Comparison of ENCODE assay signal across 11 cellular contexts in the genomic region with DNA sequence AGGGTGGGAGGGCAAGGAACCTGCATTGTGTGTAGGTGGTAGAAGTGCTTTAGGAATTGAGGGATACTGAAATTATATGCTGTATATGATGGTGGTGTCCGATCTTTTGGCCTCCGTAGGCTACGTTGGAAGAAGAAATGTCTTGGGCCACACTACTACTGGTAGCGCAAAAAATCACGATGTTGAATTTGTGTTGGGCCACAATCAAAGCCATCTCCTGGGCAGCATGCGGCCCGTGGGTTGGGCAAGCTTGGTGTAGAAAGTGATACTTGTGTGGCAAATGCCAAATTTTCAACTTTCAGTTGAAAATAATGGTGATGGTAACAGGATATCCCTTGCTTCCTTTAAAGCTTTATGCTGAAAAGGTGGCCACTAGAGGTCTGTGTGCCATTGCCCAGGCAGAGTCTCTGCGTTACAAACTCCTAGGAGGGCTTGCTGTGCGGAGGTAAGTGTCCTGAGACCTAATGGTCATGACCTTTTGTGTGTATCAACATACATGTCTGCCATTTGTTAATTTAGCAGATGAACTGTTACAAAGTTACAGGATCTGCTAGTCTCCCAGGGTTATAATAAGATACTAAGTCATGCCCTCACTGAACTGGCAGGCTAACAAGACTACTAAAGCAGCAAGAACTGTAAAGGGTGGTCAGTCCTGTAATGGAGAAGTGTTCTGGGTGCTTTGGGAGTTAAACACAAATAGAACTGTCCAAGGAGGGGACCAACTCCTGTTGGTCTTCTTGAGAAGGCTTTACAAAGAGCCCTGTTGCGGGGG. TPM values are rescaled to one million over a fixed set of nuclear protein-coding genes. Genes with fewer than 3 reads are reported as not detected.
A peak's percentile ranks its signal among the peaks of the same experiment; 100 is the strongest.
DNase-seq lines count a peak whose midpoint lies in the region; ATAC-seq, FAIRE-seq and TF ChIP-seq lines count a peak whose summit lies in the region.
"Had no signal": no experiment of that assay in that cellular context is flagged by ENCODE, and none has a peak within 500 bp of the region (broad histone marks: within the 10 kb centered on the region; RNA-seq: fewer than 3 reads in every experiment).

No MANE protein-coding gene starts in this region.

- DNase-seq in cardiac muscle cell (ENCODE audit: low read depth in 1 of 2, low spot score in 1 of 2) (no peak), right cardiac atrium (no peak), activated B cell treated with CpG ODN at 0.5 μM for 24 hours (no peak), foreskin keratinocyte (no peak), small intestine (no peak)
- DNase-seq in activated CD8-positive, alpha-beta memory T cell treated with anti-CD3 and anti-CD28 coated beads, Interleukin-2, amount 50 U/mL, for 48 hours: no peak
- DNase-seq: DMS79 treated with DMSO at 0.1 percent for 48 hours, NCI-H526 had no signal

- CTCF ChIA-PET in activated B cell treated with CpG ODN at 0.5 μM for 24 hours (lab: Charles Lee): no interaction called here

- H3K36me3 ChIP-seq in cardiac muscle cell: peaks cover 55% of the 10 kb centered on the region
- peaks cover 34 to 62% (median 57%) of the 10 kb centered on the region in 5 donors for H3K36me3 ChIP-seq in subcutaneous abdominal adipose tissue (ENCODE audit: control insufficient read depth in 5 of 5, insufficient read depth in 5 of 5, low read length in 5 of 5)
- peaks cover 21 to 33% of the 10 kb centered on the region in 2 donors for H3K36me3 ChIP-seq in small intestine (ENCODE audit: control insufficient read depth in 2 of 2, insufficient read depth in 2 of 2, low read length in 2 of 2)

- peaks cover 3% of the 10 kb centered on the region for H3K27me3 Mint-ChIP-seq in activated B cell treated with CpG ODN at 0.5 μM for 24 hours

- 85% methylated on average over 10 of the region's 10 CpGs for WGBS in right cardiac atrium
- WGBS in small intestine, 3 donors: 75 to 78% (median 77%) methylated on average over 10 of the region's 10 CpGs

- H3K27me3 ChIP-seq in cardiac muscle cell: no peaks in the 10 kb centered on the region
- H3K27me3 ChIP-seq in right cardiac atrium (ENCODE audit: control insufficient read depth, insufficient read depth): no peaks in the 10 kb centered on the region
- H3K27me3 ChIP-seq in foreskin keratinocyte: no peaks in the 10 kb centered on the region
- no peaks in the 10 kb centered on the region for H3K27me3 ChIP-seq in subcutaneous abdominal adipose tissue (ENCODE audit: control insufficient read depth in 5 of 5, insufficient read depth in 4 of 5, low read length in 5 of 5)
- no peaks in the 10 kb centered on the region for H3K27me3 ChIP-seq in small intestine (ENCODE audit: control insufficient read depth in 2 of 2, insufficient read depth in 2 of 2, low read length in 2 of 2)
- H3K27me3 ChIP-seq: tibial nerve had no signal

- H3K9ac ChIP-seq in subcutaneous abdominal adipose tissue (ENCODE audit: low read length in 5 of 5): peak overlapping the region in 3 of 5 donors; percentile 15 to 26 (median 21)

- H3K4me3 Mint-ChIP-seq in activated B cell treated with CpG ODN at 0.5 μM for 24 hours: peak overlapping the region; percentile 59

- ATAC-seq in right cardiac atrium (no peak), activated B cell treated with CpG ODN at 0.5 μM for 24 hours (ENCODE audit: low read depth) (no peak), foreskin keratinocyte (no peak), GM19397 (IDR thresholded peaks at IDR 0.05; ENCODE audit: unreplicated experiment) (no peak)

- intact Hi-C loops in right cardiac atrium (cut with DNase I) (no loop called here), activated B cell treated with CpG ODN at 0.5 μM for 24 hours (cut with micrococcal nuclease) (loop anchor here (10.0 kb wide), 1 partner anchor 803 kb away; a partner anchor contains a TSS)

- TF ChIP-seq CTCF in cardiac muscle cell (IDR thresholded peaks at IDR 0.05; ENCODE audit: low read depth, low read length): peak; percentile 6
- no peak for TF ChIP-seq CTCF in activated B cell treated with CpG ODN at 0.5 μM for 24 hours (IDR thresholded peaks at IDR 0.05)
- peak; percentile 4 for TF ChIP-seq CTCF in foreskin keratinocyte (conservative IDR thresholded peaks at IDR 0.05)

- no peaks in the 10 kb centered on the region for H3K9me3 Mint-ChIP-seq in activated B cell treated with CpG ODN at 0.5 μM for 24 hours

- no peaks in the 10 kb centered on the region for H3K9me3 ChIP-seq in cardiac muscle cell (ENCODE audit: low read depth)
- H3K9me3 ChIP-seq in right cardiac atrium (ENCODE audit: control insufficient read depth, low read length): no peaks in the 10 kb centered on the region
- no peaks in the 10 kb centered on the region for H3K9me3 ChIP-seq in subcutaneous abdominal adipose tissue (ENCODE audit: control insufficient read depth in 5 of 5, low read length in 5 of 5)
- no peaks in the 10 kb centered on the region for H3K9me3 ChIP-seq in small intestine (ENCODE audit: control insufficient read depth, low read depth)
- H3K9me3 ChIP-seq: tibial nerve had no signal

- peaks cover 56% of the 10 kb centered on the region for H3K4me1 Mint-ChIP-seq in activated B cell treated with CpG ODN at 0.5 μM for 24 hours

- H3K4me3 ChIP-seq in cardiac muscle cell (no peak overlapping the region), right cardiac atrium (ENCODE audit: low read length) (no peak overlapping the region), subcutaneous abdominal adipose tissue (ENCODE audit: low read depth in 1 of 5, low read length in 5 of 5) (no peak overlapping the region), small intestine (ENCODE audit: low read depth in 1 of 2, low read length in 2 of 2) (no peak overlapping the region)

- H3K27ac ChIP-seq in cardiac muscle cell (peak overlapping the region; percentile 15), right cardiac atrium (ENCODE audit: low read length) (no peak overlapping the region), foreskin keratinocyte (no peak overlapping the region), subcutaneous abdominal adipose tissue (ENCODE audit: low read depth, low read length) (no peak overlapping the region), small intestine (ENCODE audit: low read depth in 1 of 2, low read length in 1 of 2) (no peak overlapping the region)

- peaks cover 4% of the 10 kb centered on the region for H3K4me1 ChIP-seq in cardiac muscle cell (ENCODE audit: low read depth)
- no peaks in the 10 kb centered on the region for H3K4me1 ChIP-seq in right cardiac atrium (ENCODE audit: control insufficient read depth, insufficient read depth, low read length)
- peaks cover 8% of the 10 kb centered on the region for H3K4me1 ChIP-seq in foreskin keratinocyte
- H3K4me1 ChIP-seq in subcutaneous abdominal adipose tissue (ENCODE audit: control insufficient read depth in 5 of 5, insufficient read depth in 5 of 5, low read length in 5 of 5): peaks cover 0 to 31% (median 24%) of the 10 kb centered on the region in 5 donors
- H3K4me1 ChIP-seq in small intestine (ENCODE audit: control insufficient read depth in 2 of 2, insufficient read depth in 1 of 2, low read depth in 1 of 2, low read length in 1 of 2): no peaks in the 10 kb centered on the region

- no peak for FAIRE-seq in small intestine (lab: Jason Lieb, UNC)

- POLR2A ChIA-PET in activated B cell treated with CpG ODN at 0.5 μM for 24 hours (lab: Charles Lee): no interaction called here

- peak overlapping the region; percentile 31 for H3K27ac Mint-ChIP-seq in activated B cell treated with CpG ODN at 0.5 μM for 24 hours

- H3K36me3 Mint-ChIP-seq in activated B cell treated with CpG ODN at 0.5 μM for 24 hours (ENCODE audit: low read depth): peaks cover 78% of the 10 kb centered on the region

RNA-seq across cellular contexts. Expression of a gene that starts 2.9 kb away (rescaled TPM):
- total RNA-seq in cardiac muscle cell (781 and 951 TPM in 2 replicates), right cardiac atrium (1,000 to 10,000 TPM; 1,039 to 1,263 (median 1,178) TPM), activated B cell treated with CpG ODN at 0.5 μM for 24 hours (4,635 and 5,236 TPM in 2 replicates), foreskin keratinocyte (2,535 and 3,000 TPM in 2 replicates)
- polyA plus RNA-seq in cardiac muscle cell (974 and 1,206 TPM in 2 replicates), right cardiac atrium (1,021 TPM), foreskin keratinocyte (4,692 and 4,741 TPM in 2 replicates), small intestine (1,000 to 10,000 TPM; 1,492 to 4,274 (median 2,891) TPM)

RNA-seq across cellular contexts. Expression of a gene that starts 30.8 kb away (rescaled TPM):
- total RNA-seq in cardiac muscle cell: 2.2 and 2.7 TPM in 2 replicates
- polyA plus RNA-seq in cardiac muscle cell: 2.6 and 3.4 TPM in 2 replicates
- total RNA-seq in right cardiac atrium: 1 to 10 TPM in 1 of 4 donors, under 1 TPM in 3; 0.46 to 1.5 (median 0.67) TPM
- 0.66 TPM for polyA plus RNA-seq in right cardiac atrium
- total RNA-seq in activated B cell treated with CpG ODN at 0.5 μM for 24 hours: 0.11 and 0.49 TPM in 2 replicates
- total RNA-seq in foreskin keratinocyte: 0.25 and 0.95 TPM in 2 replicates
- polyA plus RNA-seq in foreskin keratinocyte: 0.23 and 1.2 TPM in 2 replicates
- polyA plus RNA-seq in small intestine: under 1 TPM in 1 of 3 donors, not detected in 2; 0.81 TPM

RNA-seq across cellular contexts. Expression of a gene that starts 50.7 kb away (rescaled TPM):
- total RNA-seq in cardiac muscle cell (8.7 and 10.7 TPM in 2 replicates), right cardiac atrium (10 to 100 TPM; 24.8 to 32.5 (median 27.4) TPM), activated B cell treated with CpG ODN at 0.5 μM for 24 hours (0.24 and 0.62 TPM in 2 replicates), foreskin keratinocyte (1.9 and 3.5 TPM in 2 replicates)
- polyA plus RNA-seq in cardiac muscle cell (4.5 and 8.3 TPM in 2 replicates), right cardiac atrium (12.1 TPM), foreskin keratinocyte (1.2 and 2.3 TPM in 2 replicates), small intestine (10 to 100 TPM; 20.0 to 41.5 (median 28.2) TPM)
